Comparison of ENCODE assay signal across 21 cellular contexts in the genomic region with DNA sequence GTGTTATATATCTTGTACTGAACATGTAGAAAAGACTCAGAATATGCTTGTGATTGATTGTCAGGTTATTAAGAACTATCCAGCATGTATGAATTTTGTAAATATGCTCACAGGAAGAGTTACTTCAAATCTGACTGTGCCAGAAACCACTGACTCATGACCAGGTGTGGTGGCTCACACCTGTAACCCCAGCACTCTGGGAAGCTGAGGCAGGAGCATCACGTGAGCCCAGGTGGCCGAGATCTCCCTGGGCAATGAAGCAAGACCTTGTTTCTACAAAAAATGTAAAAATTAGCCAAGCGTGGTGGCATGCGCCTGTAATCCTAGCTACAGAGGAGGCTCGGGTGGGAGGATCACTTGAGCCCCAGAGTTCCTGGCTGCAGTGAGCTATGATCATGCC.
A peak's percentile ranks its signal among the peaks of the same experiment; 100 is the strongest.
DNase-seq lines count a peak whose midpoint lies in the region; ATAC-seq, FAIRE-seq and TF ChIP-seq lines count a peak whose summit lies in the region.
"Had no signal": no experiment of that assay in that cellular context is flagged by ENCODE, and none has a peak within 500 bp of the region (broad histone marks: within the 10 kb centered on the region; RNA-seq: fewer than 3 reads in every experiment).

No MANE protein-coding gene starts in this region.

- no peak overlapping the region for H4K8ac ChIP-seq in mesenchymal stem cell (ENCODE audit: low read length)

- H3K4me1 ChIP-seq in astrocyte (ENCODE audit: insufficient read depth, low read length): no peaks in the 10 kb centered on the region
- no peaks in the 10 kb centered on the region for H3K4me1 ChIP-seq in colonic mucosa
- H3K4me1 ChIP-seq in mesenchymal stem cell (ENCODE audit: control insufficient read depth, insufficient read depth, low read depth, low read length): peaks cover 3% of the 10 kb centered on the region
- H3K4me1 ChIP-seq: A549 had no signal

- H3K27ac ChIP-seq in astrocyte (ENCODE audit: low read depth, low read length): no peak overlapping the region
- H3K27ac ChIP-seq in colonic mucosa: no peak overlapping the region
- no peak overlapping the region for H3K27ac ChIP-seq in mesenchymal stem cell (ENCODE audit: low read length, poor library complexity, severe bottlenecking)
- H3K27ac ChIP-seq: A549; BLaER1 treated with 17β-estradiol and CSF1 and Interleukin-3, amounts not matched to agents 10 nM and 100 nM; SK-N-MC had no signal

- H3K27ac Mint-ChIP-seq in astrocyte (ENCODE audit: unreplicated experiment): peak overlapping the region; percentile 12
- H3K27ac Mint-ChIP-seq: CD8-positive, alpha-beta T cell had no signal

- H3K9me3 Mint-ChIP-seq in astrocyte (ENCODE audit: unreplicated experiment): no peaks in the 10 kb centered on the region
- H3K9me3 Mint-ChIP-seq: CD8-positive, alpha-beta T cell had no signal

- H3K27me3 ChIP-seq in GM06990 (replicated peaks; ENCODE audit: control insufficient read depth, insufficient read depth, low read length): no peaks in the 10 kb centered on the region
- no peaks in the 10 kb centered on the region for H3K27me3 ChIP-seq in astrocyte (ENCODE audit: insufficient read depth, low read length)
- no peaks in the 10 kb centered on the region for H3K27me3 ChIP-seq in colonic mucosa
- H3K27me3 ChIP-seq in mesenchymal stem cell (ENCODE audit: control insufficient read depth in 1 of 2, insufficient read depth in 1 of 2, low read length in 2 of 2): no peaks in the 10 kb centered on the region
- H3K27me3 ChIP-seq: BLaER1 treated with 17β-estradiol and CSF1 and Interleukin-3, amounts not matched to agents 10 nM and 100 nM had no signal

- no peak overlapping the region for H3K18ac ChIP-seq in mesenchymal stem cell (ENCODE audit: low read depth in 1 of 2, low read length in 2 of 2)

- H2BK15ac ChIP-seq in mesenchymal stem cell (ENCODE audit: low read depth, poor library complexity, severe bottlenecking): no peak overlapping the region

- peaks cover 5% of the 10 kb centered on the region for H3K4me1 Mint-ChIP-seq in astrocyte (ENCODE audit: low read depth, unreplicated experiment)

- no peak overlapping the region for H3K4me3 ChIP-seq in GM06990 (replicated peaks; ENCODE audit: low read depth, low read length)
- H3K4me3 ChIP-seq in astrocyte (ENCODE audit: insufficient read depth, low read depth, low read length): no peak overlapping the region
- H3K4me3 ChIP-seq in colonic mucosa: no peak overlapping the region
- H3K4me3 ChIP-seq in mesenchymal stem cell (ENCODE audit: insufficient read depth in 1 of 2, low read depth in 1 of 2, low read length in 2 of 2): no peak overlapping the region
- H3K4me3 ChIP-seq: A549; BLaER1 treated with 17β-estradiol and CSF1 and Interleukin-3, amounts not matched to agents 10 nM and 100 nM; SK-N-MC had no signal

- no peak overlapping the region for H3K4ac ChIP-seq in mesenchymal stem cell (ENCODE audit: low read depth in 1 of 2, low read length in 2 of 2)

- H3K23ac ChIP-seq in mesenchymal stem cell (ENCODE audit: low read length in 2 of 2): no peak overlapping the region

- intact Hi-C loops in colonic mucosa (cut with DNase I): no loop called here

- TF ChIP-seq CTCF in GM06990 (IDR thresholded peaks at IDR 0.05; ENCODE audit: insufficient read depth, low read length, poor library complexity, severe bottlenecking) (no peak), astrocyte (IDR thresholded peaks at IDR 0.05; ENCODE audit: insufficient read depth, low read depth, low read length) (no peak), colonic mucosa (IDR thresholded peaks at IDR 0.05) (no peak)

- no peaks in the 10 kb centered on the region for H3K36me3 Mint-ChIP-seq in astrocyte (ENCODE audit: low read depth, unreplicated experiment)

- H3K79me1 ChIP-seq in mesenchymal stem cell (replicated peaks; ENCODE audit: low read length, poor library complexity, severe bottlenecking): peaks cover 6% of the 10 kb centered on the region

- H3K14ac ChIP-seq in mesenchymal stem cell (ENCODE audit: low read length in 2 of 2): no peak overlapping the region

- no peak overlapping the region for H2BK120ac ChIP-seq in mesenchymal stem cell (ENCODE audit: low read depth, low read length)

- DNase-seq in GM06990 (ENCODE audit: extremely low read depth, insufficient read length) (peak; percentile 60), astrocyte (ENCODE audit: low read depth) (no peak), left kidney (ENCODE audit: low read depth, low spot score) (peak; percentile 14), colonic mucosa (no peak), NCI-H1105 treated with DMSO at 0.1 percent for 48 hours (lab: John Stamatoyannopoulos, UW) (no peak), mesenchymal stem cell (no peak)
- DNase-seq: CD8-positive, alpha-beta T cell; DMS53; GOT3; NCI-H1092; NCI-H2081; NCI-H2171 treated with DMSO at 0.1 percent for 48 hours; NCI-H446; NCI-H69; Right ventricle myocardium superior had no signal

- no peaks in the 10 kb centered on the region for H4K20me1 ChIP-seq in astrocyte (ENCODE audit: insufficient read depth, low read length)
- H4K20me1 ChIP-seq: BLaER1 treated with 17β-estradiol and CSF1 and Interleukin-3, amounts not matched to agents 10 nM and 100 nM had no signal

- no peak overlapping the region for H3K9ac ChIP-seq in astrocyte (ENCODE audit: low read length)
- no peak overlapping the region for H3K9ac ChIP-seq in colonic mucosa (ENCODE audit: low read depth in 2 of 2, low read length in 2 of 2)
- H3K9ac ChIP-seq in mesenchymal stem cell (ENCODE audit: low read length): no peak overlapping the region
- H3K9ac ChIP-seq: BLaER1 treated with 17β-estradiol and CSF1 and Interleukin-3, amounts not matched to agents 10 nM and 100 nM had no signal

- H2AFZ ChIP-seq in astrocyte (ENCODE audit: low read depth, low read length) (no peak overlapping the region), mesenchymal stem cell (ENCODE audit: low read depth, low read length) (no peak overlapping the region)

- H3K79me2 ChIP-seq in astrocyte (ENCODE audit: insufficient read depth, low read length): no peaks in the 10 kb centered on the region

- no peak overlapping the region for H4K91ac ChIP-seq in mesenchymal stem cell (ENCODE audit: low read length)

- H3K9me3 ChIP-seq in astrocyte (ENCODE audit: insufficient read depth, low read depth, low read length): no peaks in the 10 kb centered on the region
- H3K9me3 ChIP-seq in colonic mucosa: no peaks in the 10 kb centered on the region
- no peaks in the 10 kb centered on the region for H3K9me3 ChIP-seq in mesenchymal stem cell (ENCODE audit: control insufficient read depth, low read length)
- H3K9me3 ChIP-seq: A549 had no signal

- no peak overlapping the region for H2AK5ac ChIP-seq in mesenchymal stem cell (ENCODE audit: low read length, severe bottlenecking)

- H2BK5ac ChIP-seq in mesenchymal stem cell (ENCODE audit: low read depth, low read length, poor library complexity, severe bottlenecking): no peak overlapping the region

- no peak overlapping the region for H3K4me2 ChIP-seq in astrocyte (ENCODE audit: low read length)
- H3K4me2 ChIP-seq in mesenchymal stem cell (ENCODE audit: low read length, poor library complexity, severe bottlenecking): no peak overlapping the region
- H3K4me2 ChIP-seq: A549 had no signal

- FAIRE-seq in astrocyte (lab: Jason Lieb, UNC): no peak
- FAIRE-seq: A549 had no signal

- no peak overlapping the region for H3K4me3 Mint-ChIP-seq in astrocyte (ENCODE audit: unreplicated experiment)
- H3K4me3 Mint-ChIP-seq: CD8-positive, alpha-beta T cell had no signal

- ATAC-seq in GM21529 (IDR thresholded peaks at IDR 0.05; ENCODE audit: unreplicated experiment) (peak; percentile 49), HG02678 (IDR thresholded peaks at IDR 0.05; ENCODE audit: unreplicated experiment) (no peak)
- ATAC-seq: A549; CD8-positive, alpha-beta T cell; HCT116 had no signal

- no peaks in the 10 kb centered on the region for H3K27me3 Mint-ChIP-seq in astrocyte (ENCODE audit: low read depth, unreplicated experiment)

- 94% methylated on average over 5 of the region's 5 CpGs for WGBS in mesenchymal stem cell

- H3K36me3 ChIP-seq in GM06990 (ENCODE audit: control insufficient read depth, insufficient read depth, low read length): no peaks in the 10 kb centered on the region
- H3K36me3 ChIP-seq in astrocyte (ENCODE audit: insufficient read depth, low read length): no peaks in the 10 kb centered on the region
- no peaks in the 10 kb centered on the region for H3K36me3 ChIP-seq in colonic mucosa
- no peaks in the 10 kb centered on the region for H3K36me3 ChIP-seq in mesenchymal stem cell (ENCODE audit: control insufficient read depth in 1 of 2, insufficient read depth in 2 of 2, low read depth in 1 of 2, low read length in 2 of 2)
- H3K36me3 ChIP-seq: BLaER1 treated with 17β-estradiol and CSF1 and Interleukin-3, amounts not matched to agents 10 nM and 100 nM had no signal

- H2BK12ac ChIP-seq in mesenchymal stem cell (ENCODE audit: low read length in 2 of 2): no peak overlapping the region

Comparison
In these comparisons a context has a peak if more than half of its experiments do, and no peak if none do; other contexts are left out.
1. DNase-seq: peak in GM06990 (single experiment) and left kidney (single experiment); none in astrocyte (single experiment), colonic mucosa (single experiment), NCI-H1105 treated with DMSO at 0.1 percent for 48 hours (single experiment) and mesenchymal stem cell (single experiment).